Comparison of ENCODE assay signal across 1 cellular context in genomic region chr2:218395826-218396687, GRCh38.
TF ChIP-seq lines count a peak whose summit lies in the region.

No MANE protein-coding gene starts in this region.

TF ChIP-seq in GM12878, 131 proteins besides CTCF, POLR2A, EP300 and RAD21 (continued from another document and continues in another):
- TF ChIP-seq ZBTB40 (IDR thresholded peaks at IDR 0.05; ENCODE audit: borderline replicate concordance) (no peak; the same call in 1 of the 2 replicates), ZNF24 (IDR thresholded peaks at IDR 0.05) (0 out of 2 replicates have a peak, but pooled peaks have one; percentile 60), NR2C2 (IDR thresholded peaks at IDR 0.05; ENCODE audit: borderline replicate concordance, control insufficient read depth, insufficient read length, low read depth) (no peak), BACH1 (IDR thresholded peaks at IDR 0.05; ENCODE audit: borderline replicate concordance) (peak; percentile 40; the same call in 1 of the 2 replicates), STAT3 (IDR thresholded peaks at IDR 0.05; ENCODE audit: low read depth, low read length) (no peak), NR2F1 (conservative IDR thresholded peaks at IDR 0.05) (peak; percentile 74), MTA2 (IDR thresholded peaks at IDR 0.05; ENCODE audit: low read depth) (0 out of 2 replicates have a peak, but pooled peaks have one; percentile 9), REST (IDR thresholded peaks at IDR 0.05; ENCODE audit: low read depth, low read length) (no peak), RELA (IDR thresholded peaks at IDR 0.05; ENCODE audit: borderline replicate concordance, partially characterized antibody) (peak; percentile 36), EZH2 (IDR thresholded peaks at IDR 0.05; ENCODE audit: borderline replicate concordance, control insufficient read depth, low read depth, low read length) (no peak), RFX5 (IDR thresholded peaks at IDR 0.05; ENCODE audit: low read depth, low read length) (no peak), IRF4 (IDR thresholded peaks at IDR 0.05; ENCODE audit: low read depth, low read length) (no peak), ZNF592 (IDR thresholded peaks at IDR 0.05) (0 out of 2 replicates have a peak, but pooled peaks have one; percentile 47), FOXM1 (IDR thresholded peaks at IDR 0.05; ENCODE audit: low read depth, low read length) (peak; percentile 76; the same call in 1 of the 2 replicates), ZNF384 (IDR thresholded peaks at IDR 0.05; ENCODE audit: borderline replicate concordance, low read depth, low read length) (no peak), BMI1 (IDR thresholded peaks at IDR 0.05; ENCODE audit: borderline replicate concordance) (no peak), SMAD1 (IDR thresholded peaks at IDR 0.05; ENCODE audit: low read depth, partially characterized antibody) (no peak), IKZF2 (IDR thresholded peaks at IDR 0.05) (peak; percentile 80 to 82), GABPA (IDR thresholded peaks at IDR 0.05; ENCODE audit: low read depth) (0 out of 2 replicates have a peak, but pooled peaks have one; percentile 43), MEF2A (IDR thresholded peaks at IDR 0.05; ENCODE audit: insufficient read depth, low read depth, low read length) (no peak), CBFB (IDR thresholded peaks at IDR 0.05; ENCODE audit: low read depth) (0 out of 2 replicates have a peak, but pooled peaks have one; percentile 59), KLF5 (IDR thresholded peaks at IDR 0.05; ENCODE audit: partially characterized antibody) (peak; percentile 75), EED (IDR thresholded peaks at IDR 0.05; ENCODE audit: low read depth) (no peak; the same call in none of the 2 replicates), SUPT20H (IDR thresholded peaks at IDR 0.05; ENCODE audit: borderline replicate concordance, control insufficient read depth, low read depth, low read length) (no peak), ZSCAN29 (IDR thresholded peaks at IDR 0.05) (peak; percentile 86), TARDBP (IDR thresholded peaks at IDR 0.05; ENCODE audit: borderline replicate concordance) (no peak; the same call in 1 of the 2 replicates), ZBTB11 (CRISPR knock-in tag; IDR thresholded peaks at IDR 0.05) (no peak), LARP7 (IDR thresholded peaks at IDR 0.05) (peak; percentile 3; the same call in 1 of the 2 replicates)
- TF ChIP-seq, protein P1, sequence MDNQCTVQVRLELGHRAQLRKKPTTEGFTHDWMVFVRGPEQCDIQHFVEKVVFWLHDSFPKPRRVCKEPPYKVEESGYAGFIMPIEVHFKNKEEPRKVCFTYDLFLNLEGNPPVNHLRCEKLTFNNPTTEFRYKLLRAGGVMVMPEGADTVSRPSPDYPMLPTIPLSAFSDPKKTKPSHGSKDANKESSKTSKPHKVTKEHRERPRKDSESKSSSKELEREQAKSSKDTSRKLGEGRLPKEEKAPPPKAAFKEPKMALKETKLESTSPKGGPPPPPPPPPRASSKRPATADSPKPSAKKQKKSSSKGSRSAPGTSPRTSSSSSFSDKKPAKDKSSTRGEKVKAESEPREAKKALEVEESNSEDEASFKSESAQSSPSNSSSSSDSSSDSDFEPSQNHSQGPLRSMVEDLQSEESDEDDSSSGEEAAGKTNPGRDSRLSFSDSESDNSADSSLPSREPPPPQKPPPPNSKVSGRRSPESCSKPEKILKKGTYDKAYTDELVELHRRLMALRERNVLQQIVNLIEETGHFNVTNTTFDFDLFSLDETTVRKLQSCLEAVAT (IDR thresholded peaks at IDR 0.05), result peak; percentile 98
- TF ChIP-seq, protein P2, sequence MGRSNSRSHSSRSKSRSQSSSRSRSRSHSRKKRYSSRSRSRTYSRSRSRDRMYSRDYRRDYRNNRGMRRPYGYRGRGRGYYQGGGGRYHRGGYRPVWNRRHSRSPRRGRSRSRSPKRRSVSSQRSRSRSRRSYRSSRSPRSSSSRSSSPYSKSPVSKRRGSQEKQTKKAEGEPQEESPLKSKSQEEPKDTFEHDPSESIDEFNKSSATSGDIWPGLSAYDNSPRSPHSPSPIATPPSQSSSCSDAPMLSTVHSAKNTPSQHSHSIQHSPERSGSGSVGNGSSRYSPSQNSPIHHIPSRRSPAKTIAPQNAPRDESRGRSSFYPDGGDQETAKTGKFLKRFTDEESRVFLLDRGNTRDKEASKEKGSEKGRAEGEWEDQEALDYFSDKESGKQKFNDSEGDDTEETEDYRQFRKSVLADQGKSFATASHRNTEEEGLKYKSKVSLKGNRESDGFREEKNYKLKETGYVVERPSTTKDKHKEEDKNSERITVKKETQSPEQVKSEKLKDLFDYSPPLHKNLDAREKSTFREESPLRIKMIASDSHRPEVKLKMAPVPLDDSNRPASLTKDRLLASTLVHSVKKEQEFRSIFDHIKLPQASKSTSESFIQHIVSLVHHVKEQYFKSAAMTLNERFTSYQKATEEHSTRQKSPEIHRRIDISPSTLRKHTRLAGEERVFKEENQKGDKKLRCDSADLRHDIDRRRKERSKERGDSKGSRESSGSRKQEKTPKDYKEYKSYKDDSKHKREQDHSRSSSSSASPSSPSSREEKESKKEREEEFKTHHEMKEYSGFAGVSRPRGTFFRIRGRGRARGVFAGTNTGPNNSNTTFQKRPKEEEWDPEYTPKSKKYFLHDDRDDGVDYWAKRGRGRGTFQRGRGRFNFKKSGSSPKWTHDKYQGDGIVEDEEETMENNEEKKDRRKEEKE (IDR thresholded peaks at IDR 0.05), result no peak
- TF ChIP-seq, protein P3, sequence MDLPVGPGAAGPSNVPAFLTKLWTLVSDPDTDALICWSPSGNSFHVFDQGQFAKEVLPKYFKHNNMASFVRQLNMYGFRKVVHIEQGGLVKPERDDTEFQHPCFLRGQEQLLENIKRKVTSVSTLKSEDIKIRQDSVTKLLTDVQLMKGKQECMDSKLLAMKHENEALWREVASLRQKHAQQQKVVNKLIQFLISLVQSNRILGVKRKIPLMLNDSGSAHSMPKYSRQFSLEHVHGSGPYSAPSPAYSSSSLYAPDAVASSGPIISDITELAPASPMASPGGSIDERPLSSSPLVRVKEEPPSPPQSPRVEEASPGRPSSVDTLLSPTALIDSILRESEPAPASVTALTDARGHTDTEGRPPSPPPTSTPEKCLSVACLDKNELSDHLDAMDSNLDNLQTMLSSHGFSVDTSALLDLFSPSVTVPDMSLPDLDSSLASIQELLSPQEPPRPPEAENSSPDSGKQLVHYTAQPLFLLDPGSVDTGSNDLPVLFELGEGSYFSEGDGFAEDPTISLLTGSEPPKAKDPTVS (IDR thresholded peaks at IDR 0.05; ENCODE audit: low read depth, low read length), result no peak
- TF ChIP-seq, protein P4, sequence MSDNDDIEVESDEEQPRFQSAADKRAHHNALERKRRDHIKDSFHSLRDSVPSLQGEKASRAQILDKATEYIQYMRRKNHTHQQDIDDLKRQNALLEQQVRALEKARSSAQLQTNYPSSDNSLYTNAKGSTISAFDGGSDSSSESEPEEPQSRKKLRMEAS (IDR thresholded peaks at IDR 0.05; ENCODE audit: low read depth, low read length), result no peak
